ENCODE assay signal across 11 cellular contexts in genomic region chr20:47304287-47304686, GRCh38. TPM values are rescaled to one million over a fixed set of nuclear protein-coding genes. Genes with fewer than 3 reads are reported as not detected.
DNase-seq lines count a peak whose midpoint lies in the region; ATAC-seq and TF ChIP-seq lines count a peak whose summit lies in the region.
"Had no signal": no experiment of that assay in that cellular context is flagged by ENCODE, and none has a peak within 500 bp of the region (broad histone marks: within the 10 kb centered on the region; RNA-seq: fewer than 3 reads in every experiment).

No MANE protein-coding gene starts in this region.

- no peak for ATAC-seq in HG03439 (IDR thresholded peaks at IDR 0.05; ENCODE audit: unreplicated experiment)

- no peaks in the 10 kb centered on the region for H3K27me3 Mint-ChIP-seq in mesothelial cell of epicardium (ENCODE audit: low read depth)
- H3K27me3 Mint-ChIP-seq: activated naive CD8-positive, alpha-beta T cell treated with anti-CD3 and anti-CD28 coated beads, Interleukin-2, amount 10 ng/mL, durations not matched to agents 7 days and 5 days; naive B cell had no signal

- H3K9ac ChIP-seq in HUES64 (ENCODE audit: low read depth, low read length): no peak overlapping the region

- 88% methylated on average over 3 of the region's 3 CpGs for WGBS in HUES64

- no peak overlapping the region for H3K4me3 ChIP-seq in HUES64 (ENCODE audit: low read length)
- no peak overlapping the region for H3K4me3 ChIP-seq in cardiac fibroblast (replicated peaks in 1 of 2; ENCODE audit: low read depth in 2 of 2, low read length in 2 of 2)
- H3K4me3 ChIP-seq: HAP-1 had no signal

- H3K27ac ChIP-seq in 22Rv1 (peak overlapping the region; percentile 44), HUES64 (ENCODE audit: low read depth, low read length) (peak overlapping the region; percentile 2; the same call in 1 of the 2 replicates)

- H3K4me1 Mint-ChIP-seq in mesothelial cell of epicardium: peaks cover 25% of the 10 kb centered on the region

- DNase-seq in cardiac fibroblast (ENCODE audit: low read depth in 2 of 2): peak; percentile 21 to 41
- no peak for DNase-seq in mesothelial cell of epicardium (ENCODE audit: low spot score in 2 of 2, unreplicated experiment in 2 of 2)
- no peak for DNase-seq in D341Med (ENCODE audit: low spot score)
- no peak for DNase-seq in cerebellar cortex (ENCODE audit: low spot score)
- DNase-seq in stimulated activated CD4-positive, alpha-beta T cell treated with anti-CD3 and anti-CD28 coated beads, Interleukin-4, amount 100 ng/mL, for 24 hours: no peak
- DNase-seq: activated naive CD8-positive, alpha-beta T cell treated with anti-CD3 and anti-CD28 coated beads, Interleukin-2, amount 10 ng/mL, durations not matched to agents 7 days and 5 days; naive B cell had no signal

- peak overlapping the region; percentile 82 for H3K27ac Mint-ChIP-seq in mesothelial cell of epicardium
- H3K27ac Mint-ChIP-seq: activated naive CD8-positive, alpha-beta T cell treated with anti-CD3 and anti-CD28 coated beads, Interleukin-2, amount 10 ng/mL, durations not matched to agents 7 days and 5 days had no signal

- peaks cover 20% of the 10 kb centered on the region for H3K4me1 ChIP-seq in HUES64 (ENCODE audit: insufficient read depth, low read length)
- H3K4me1 ChIP-seq: HAP-1 had no signal

- peaks cover 31% of the 10 kb centered on the region for H3K36me3 Mint-ChIP-seq in mesothelial cell of epicardium

- no peaks in the 10 kb centered on the region for H3K9me3 ChIP-seq in HUES64 (ENCODE audit: insufficient read depth, low read depth, low read length)
- H3K9me3 ChIP-seq: HAP-1 had no signal

- no peaks in the 10 kb centered on the region for H3K9me3 Mint-ChIP-seq in mesothelial cell of epicardium
- H3K9me3 Mint-ChIP-seq: activated naive CD8-positive, alpha-beta T cell treated with anti-CD3 and anti-CD28 coated beads, Interleukin-2, amount 10 ng/mL, durations not matched to agents 7 days and 5 days; naive B cell had no signal

- no peak overlapping the region for H3K4me3 Mint-ChIP-seq in mesothelial cell of epicardium
- H3K4me3 Mint-ChIP-seq: activated naive CD8-positive, alpha-beta T cell treated with anti-CD3 and anti-CD28 coated beads, Interleukin-2, amount 10 ng/mL, durations not matched to agents 7 days and 5 days; naive B cell had no signal

- no peaks in the 10 kb centered on the region for H3K27me3 ChIP-seq in HUES64 (ENCODE audit: insufficient read depth, low read length)

- TF ChIP-seq CTCF in 22Rv1 (IDR thresholded peaks at IDR 0.05): peak; percentile 19; the same call in 1 of the 2 replicates
- TF ChIP-seq CTCF in cardiac fibroblast (IDR thresholded peaks at IDR 0.05; ENCODE audit: low read depth, low read length): no peak
- TF ChIP-seq CTCF in mesothelial cell of epicardium (IDR thresholded peaks at IDR 0.05; ENCODE audit: unreplicated experiment): no peak

- H3K36me3 ChIP-seq in HUES64 (ENCODE audit: insufficient read depth, low read length): peaks cover 83% of the 10 kb centered on the region

RNA-seq across cellular contexts. Expression of gene ZMYND8, which starts 52.2 kb away (rescaled TPM):
- polyA plus RNA-seq in HUES64 (2013, experiment 1 of 2): 61.7 TPM
- polyA plus RNA-seq in HUES64 (2013, experiment 2 of 2): 67.8 TPM
- 119 to 120 TPM (median 119 TPM) in 3 replicates for total RNA-seq in mesothelial cell of epicardium

Comparison
In these comparisons a context has a peak if more than half of its experiments do, and no peak if none do; other contexts are left out.
1. DNase-seq: peak in cardiac fibroblast (2 of 2); none in mesothelial cell of epicardium (0 of 2), D341Med (single experiment), cerebellar cortex (single experiment) and stimulated activated CD4-positive, alpha-beta T cell treated with anti-CD3 and anti-CD28 coated beads, Interleukin-4, amount 100 ng/mL, for 24 hours (single experiment).